In the genomic region with DNA sequence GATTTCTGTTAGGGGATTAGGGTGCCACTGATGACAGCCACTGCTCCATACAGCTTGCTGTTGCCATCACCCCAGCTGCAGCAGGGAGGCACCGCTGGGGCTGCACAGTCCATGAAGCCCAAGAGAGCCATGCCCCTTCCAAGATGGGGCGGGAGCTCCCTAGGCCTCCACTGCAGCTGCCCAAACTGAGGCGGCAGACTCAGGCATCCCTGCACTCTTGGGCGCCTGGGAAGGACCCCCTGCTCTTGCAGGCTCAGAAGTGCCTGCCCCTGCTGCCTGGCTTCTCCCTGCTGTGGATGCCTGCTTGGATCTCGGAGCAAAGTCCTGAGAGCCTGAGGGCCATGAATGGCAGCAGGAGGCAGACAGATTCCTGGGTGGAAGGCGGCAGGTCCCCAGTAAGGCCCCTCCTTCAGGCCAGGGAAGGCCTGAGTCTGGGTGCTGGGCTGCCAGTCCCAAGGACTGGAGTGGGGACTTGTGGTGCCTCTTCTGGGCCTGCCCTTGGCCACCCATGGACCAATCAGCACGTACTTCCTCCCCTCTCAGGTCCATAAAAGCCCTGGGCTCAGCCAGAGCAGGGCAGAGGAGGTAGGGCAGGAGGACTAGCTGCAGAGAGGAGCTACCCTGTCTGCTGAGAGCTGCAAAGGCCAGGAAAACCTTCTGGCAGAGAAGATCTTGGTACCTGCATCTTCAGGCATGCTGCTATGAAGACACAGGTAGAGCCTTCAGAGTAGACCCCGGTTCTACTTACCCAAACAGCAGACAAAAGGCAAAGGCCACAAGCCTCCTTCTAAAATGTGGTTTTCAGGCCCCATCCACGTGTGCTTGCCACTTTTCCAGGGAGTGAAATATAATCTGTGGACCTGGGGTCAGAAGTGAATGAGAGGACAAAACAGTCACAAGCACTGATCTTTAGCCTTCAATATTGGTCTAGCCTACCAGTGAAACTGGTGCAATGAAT, we compare ENCODE assay signal across 1 cellular context.
TF ChIP-seq lines count a peak whose summit lies in the region.

No MANE protein-coding gene starts in this region.

TF ChIP-seq in HepG2, 621 proteins besides CTCF, POLR2A, EP300 and RAD21 (continued from another document and continues in another):
- TF ChIP-seq, protein P1, sequence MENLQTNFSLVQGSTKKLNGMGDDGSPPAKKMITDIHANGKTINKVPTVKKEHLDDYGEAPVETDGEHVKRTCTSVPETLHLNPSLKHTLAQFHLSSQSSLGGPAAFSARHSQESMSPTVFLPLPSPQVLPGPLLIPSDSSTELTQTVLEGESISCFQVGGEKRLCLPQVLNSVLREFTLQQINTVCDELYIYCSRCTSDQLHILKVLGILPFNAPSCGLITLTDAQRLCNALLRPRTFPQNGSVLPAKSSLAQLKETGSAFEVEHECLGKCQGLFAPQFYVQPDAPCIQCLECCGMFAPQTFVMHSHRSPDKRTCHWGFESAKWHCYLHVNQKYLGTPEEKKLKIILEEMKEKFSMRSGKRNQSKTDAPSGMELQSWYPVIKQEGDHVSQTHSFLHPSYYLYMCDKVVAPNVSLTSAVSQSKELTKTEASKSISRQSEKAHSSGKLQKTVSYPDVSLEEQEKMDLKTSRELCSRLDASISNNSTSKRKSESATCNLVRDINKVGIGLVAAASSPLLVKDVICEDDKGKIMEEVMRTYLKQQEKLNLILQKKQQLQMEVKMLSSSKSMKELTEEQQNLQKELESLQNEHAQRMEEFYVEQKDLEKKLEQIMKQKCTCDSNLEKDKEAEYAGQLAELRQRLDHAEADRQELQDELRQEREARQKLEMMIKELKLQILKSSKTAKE (CRISPR knock-in tag; IDR thresholded peaks at IDR 0.05; ENCODE audit: borderline replicate concordance), result no peak
- TF ChIP-seq ZNF3 (CRISPR knock-in tag; IDR thresholded peaks at IDR 0.05) (no peak), MLLT10 (CRISPR knock-in tag; IDR thresholded peaks at IDR 0.05) (no peak), ZNF343 (CRISPR knock-in tag; IDR thresholded peaks at IDR 0.05) (peak; percentile 75; the same call in 1 of the 2 replicates), ZNF333 (CRISPR knock-in tag; IDR thresholded peaks at IDR 0.05; ENCODE audit: borderline replicate concordance) (no peak), ZZZ3 (CRISPR knock-in tag; IDR thresholded peaks at IDR 0.05; ENCODE audit: borderline replicate concordance) (no peak), ZNF780A (CRISPR knock-in tag; IDR thresholded peaks at IDR 0.05) (no peak), IKZF1 (IDR thresholded peaks at IDR 0.05) (no peak), SYNCRIP (IDR thresholded peaks at IDR 0.05; ENCODE audit: insufficient read depth, low read depth, low read length) (no peak), KAT8 (CRISPR knock-in tag; IDR thresholded peaks at IDR 0.05) (peak; percentile 72; the same call in 1 of the 2 replicates), HNF4A (CRISPR knock-in tag; IDR thresholded peaks at IDR 0.05) (peak; percentile 96), PPARG (CRISPR knock-in tag; conservative IDR thresholded peaks at IDR 0.05) (peak; percentile 52), ETV6 (CRISPR knock-in tag; conservative IDR thresholded peaks at IDR 0.05) (no peak), ELK4 (CRISPR knock-in tag; IDR thresholded peaks at IDR 0.05; ENCODE audit: borderline replicate concordance) (no peak), RORA (CRISPR knock-in tag; IDR thresholded peaks at IDR 0.05) (no peak), MBNL3 (CRISPR knock-in tag; conservative IDR thresholded peaks at IDR 0.05) (no peak), ZNF530 (CRISPR knock-in tag; IDR thresholded peaks at IDR 0.05; ENCODE audit: low read depth) (no peak), MAFK (conservative IDR thresholded peaks at IDR 0.05 in 1 of 2, IDR thresholded peaks at IDR 0.05 in 1 of 2; ENCODE audit: low read length in 2 of 2) (no peak), ZFP41 (CRISPR knock-in tag; IDR thresholded peaks at IDR 0.05; ENCODE audit: borderline replicate concordance) (0 out of 2 replicates have a peak, but pooled peaks have one; percentile 4), ARID2 (CRISPR knock-in tag; IDR thresholded peaks at IDR 0.05; ENCODE audit: borderline replicate concordance) (no peak), UBTF (CRISPR knock-in tag; IDR thresholded peaks at IDR 0.05) (peak; percentile 72), REL (CRISPR knock-in tag; conservative IDR thresholded peaks at IDR 0.05) (no peak), GLMP (CRISPR knock-in tag; IDR thresholded peaks at IDR 0.05; ENCODE audit: borderline replicate concordance) (no peak), STAT5B (CRISPR knock-in tag; IDR thresholded peaks at IDR 0.05) (no peak), AGO1 (IDR thresholded peaks at IDR 0.05; ENCODE audit: low read depth, low read length, poor library complexity, severe bottlenecking) (no peak), ZNF672 (CRISPR knock-in tag; IDR thresholded peaks at IDR 0.05) (no peak), ZNF33B (CRISPR knock-in tag; IDR thresholded peaks at IDR 0.05) (peak; percentile 66; the same call in 1 of the 2 replicates), ZNF547 (CRISPR knock-in tag; IDR thresholded peaks at IDR 0.05) (peak; percentile 88), ZMYM2 (CRISPR knock-in tag; IDR thresholded peaks at IDR 0.05) (0 out of 2 replicates have a peak, but pooled peaks have one; percentile 83), HOXA5 (CRISPR knock-in tag; IDR thresholded peaks at IDR 0.05) (0 out of 2 replicates have a peak, but pooled peaks have one; percentile 14), NFIB (CRISPR knock-in tag; IDR thresholded peaks at IDR 0.05; ENCODE audit: borderline replicate concordance) (no peak), ZNF607 (CRISPR knock-in tag; IDR thresholded peaks at IDR 0.05; ENCODE audit: borderline replicate concordance) (peak; percentile 74; the same call in 1 of the 2 replicates), ZFYVE20 (CRISPR knock-in tag; IDR thresholded peaks at IDR 0.05; ENCODE audit: borderline replicate concordance, low read depth) (no peak), DR1 (CRISPR knock-in tag; IDR thresholded peaks at IDR 0.05) (peak; percentile 99), ZNF747 (CRISPR knock-in tag; IDR thresholded peaks at IDR 0.05; ENCODE audit: borderline replicate concordance) (no peak; the same call in 1 of the 2 replicates)
- TF ChIP-seq, protein P2, sequence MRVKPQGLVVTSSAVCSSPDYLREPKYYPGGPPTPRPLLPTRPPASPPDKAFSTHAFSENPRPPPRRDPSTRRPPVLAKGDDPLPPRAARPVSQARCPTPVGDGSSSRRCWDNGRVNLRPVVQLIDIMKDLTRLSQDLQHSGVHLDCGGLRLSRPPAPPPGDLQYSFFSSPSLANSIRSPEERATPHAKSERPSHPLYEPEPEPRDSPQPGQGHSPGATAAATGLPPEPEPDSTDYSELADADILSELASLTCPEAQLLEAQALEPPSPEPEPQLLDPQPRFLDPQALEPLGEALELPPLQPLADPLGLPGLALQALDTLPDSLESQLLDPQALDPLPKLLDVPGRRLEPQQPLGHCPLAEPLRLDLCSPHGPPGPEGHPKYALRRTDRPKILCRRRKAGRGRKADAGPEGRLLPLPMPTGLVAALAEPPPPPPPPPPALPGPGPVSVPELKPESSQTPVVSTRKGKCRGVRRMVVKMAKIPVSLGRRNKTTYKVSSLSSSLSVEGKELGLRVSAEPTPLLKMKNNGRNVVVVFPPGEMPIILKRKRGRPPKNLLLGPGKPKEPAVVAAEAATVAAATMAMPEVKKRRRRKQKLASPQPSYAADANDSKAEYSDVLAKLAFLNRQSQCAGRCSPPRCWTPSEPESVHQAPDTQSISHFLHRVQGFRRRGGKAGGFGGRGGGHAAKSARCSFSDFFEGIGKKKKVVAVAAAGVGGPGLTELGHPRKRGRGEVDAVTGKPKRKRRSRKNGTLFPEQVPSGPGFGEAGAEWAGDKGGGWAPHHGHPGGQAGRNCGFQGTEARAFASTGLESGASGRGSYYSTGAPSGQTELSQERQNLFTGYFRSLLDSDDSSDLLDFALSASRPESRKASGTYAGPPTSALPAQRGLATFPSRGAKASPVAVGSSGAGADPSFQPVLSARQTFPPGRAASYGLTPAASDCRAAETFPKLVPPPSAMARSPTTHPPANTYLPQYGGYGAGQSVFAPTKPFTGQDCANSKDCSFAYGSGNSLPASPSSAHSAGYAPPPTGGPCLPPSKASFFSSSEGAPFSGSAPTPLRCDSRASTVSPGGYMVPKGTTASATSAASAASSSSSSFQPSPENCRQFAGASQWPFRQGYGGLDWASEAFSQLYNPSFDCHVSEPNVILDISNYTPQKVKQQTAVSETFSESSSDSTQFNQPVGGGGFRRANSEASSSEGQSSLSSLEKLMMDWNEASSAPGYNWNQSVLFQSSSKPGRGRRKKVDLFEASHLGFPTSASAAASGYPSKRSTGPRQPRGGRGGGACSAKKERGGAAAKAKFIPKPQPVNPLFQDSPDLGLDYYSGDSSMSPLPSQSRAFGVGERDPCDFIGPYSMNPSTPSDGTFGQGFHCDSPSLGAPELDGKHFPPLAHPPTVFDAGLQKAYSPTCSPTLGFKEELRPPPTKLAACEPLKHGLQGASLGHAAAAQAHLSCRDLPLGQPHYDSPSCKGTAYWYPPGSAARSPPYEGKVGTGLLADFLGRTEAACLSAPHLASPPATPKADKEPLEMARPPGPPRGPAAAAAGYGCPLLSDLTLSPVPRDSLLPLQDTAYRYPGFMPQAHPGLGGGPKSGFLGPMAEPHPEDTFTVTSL (CRISPR knock-in tag; IDR thresholded peaks at IDR 0.05; ENCODE audit: borderline replicate concordance), result peak; percentile 25
- TF ChIP-seq, protein P3, sequence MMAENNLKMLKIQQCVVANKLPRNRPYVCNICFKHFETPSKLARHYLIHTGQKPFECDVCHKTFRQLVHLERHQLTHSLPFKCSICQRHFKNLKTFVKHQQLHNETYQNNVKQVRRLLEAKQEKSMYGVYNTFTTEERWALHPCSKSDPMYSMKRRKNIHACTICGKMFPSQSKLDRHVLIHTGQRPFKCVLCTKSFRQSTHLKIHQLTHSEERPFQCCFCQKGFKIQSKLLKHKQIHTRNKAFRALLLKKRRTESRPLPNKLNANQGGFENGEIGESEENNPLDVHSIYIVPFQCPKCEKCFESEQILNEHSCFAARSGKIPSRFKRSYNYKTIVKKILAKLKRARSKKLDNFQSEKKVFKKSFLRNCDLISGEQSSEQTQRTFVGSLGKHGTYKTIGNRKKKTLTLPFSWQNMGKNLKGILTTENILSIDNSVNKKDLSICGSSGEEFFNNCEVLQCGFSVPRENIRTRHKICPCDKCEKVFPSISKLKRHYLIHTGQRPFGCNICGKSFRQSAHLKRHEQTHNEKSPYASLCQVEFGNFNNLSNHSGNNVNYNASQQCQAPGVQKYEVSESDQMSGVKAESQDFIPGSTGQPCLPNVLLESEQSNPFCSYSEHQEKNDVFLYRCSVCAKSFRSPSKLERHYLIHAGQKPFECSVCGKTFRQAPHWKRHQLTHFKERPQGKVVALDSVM (CRISPR knock-in tag; IDR thresholded peaks at IDR 0.05), result no peak; the same call in 1 of the 2 replicates
- TF ChIP-seq, protein P4, sequence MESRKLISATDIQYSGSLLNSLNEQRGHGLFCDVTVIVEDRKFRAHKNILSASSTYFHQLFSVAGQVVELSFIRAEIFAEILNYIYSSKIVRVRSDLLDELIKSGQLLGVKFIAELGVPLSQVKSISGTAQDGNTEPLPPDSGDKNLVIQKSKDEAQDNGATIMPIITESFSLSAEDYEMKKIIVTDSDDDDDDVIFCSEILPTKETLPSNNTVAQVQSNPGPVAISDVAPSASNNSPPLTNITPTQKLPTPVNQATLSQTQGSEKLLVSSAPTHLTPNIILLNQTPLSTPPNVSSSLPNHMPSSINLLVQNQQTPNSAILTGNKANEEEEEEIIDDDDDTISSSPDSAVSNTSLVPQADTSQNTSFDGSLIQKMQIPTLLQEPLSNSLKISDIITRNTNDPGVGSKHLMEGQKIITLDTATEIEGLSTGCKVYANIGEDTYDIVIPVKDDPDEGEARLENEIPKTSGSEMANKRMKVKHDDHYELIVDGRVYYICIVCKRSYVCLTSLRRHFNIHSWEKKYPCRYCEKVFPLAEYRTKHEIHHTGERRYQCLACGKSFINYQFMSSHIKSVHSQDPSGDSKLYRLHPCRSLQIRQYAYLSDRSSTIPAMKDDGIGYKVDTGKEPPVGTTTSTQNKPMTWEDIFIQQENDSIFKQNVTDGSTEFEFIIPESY (CRISPR knock-in tag; IDR thresholded peaks at IDR 0.05), result no peak
- TF ChIP-seq, protein P5, sequence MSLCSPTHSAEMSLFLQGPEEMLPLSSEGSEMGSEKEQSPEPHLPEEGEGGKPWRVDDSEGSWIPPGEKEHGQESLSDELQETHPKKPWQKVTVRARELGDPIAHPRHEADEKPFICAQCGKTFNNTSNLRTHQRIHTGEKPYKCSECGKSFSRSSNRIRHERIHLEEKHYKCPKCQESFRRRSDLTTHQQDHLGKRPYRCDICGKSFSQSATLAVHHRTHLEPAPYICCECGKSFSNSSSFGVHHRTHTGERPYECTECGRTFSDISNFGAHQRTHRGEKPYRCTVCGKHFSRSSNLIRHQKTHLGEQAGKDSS (CRISPR knock-in tag; IDR thresholded peaks at IDR 0.05; ENCODE audit: borderline replicate concordance, low read depth), result no peak
- TF ChIP-seq, protein P6, sequence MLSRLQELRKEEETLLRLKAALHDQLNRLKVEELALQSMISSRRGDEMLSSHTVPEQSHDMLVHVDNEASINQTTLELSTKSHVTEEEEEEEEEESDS (CRISPR knock-in tag; IDR thresholded peaks at IDR 0.05; ENCODE audit: borderline replicate concordance), result 0 out of 2 replicates have a peak, but pooled peaks have one; percentile 0
